Comparison of ENCODE assay signal across 8 cellular contexts in genomic region chr19:48321372-48321621, GRCh38. TPM values are rescaled to one million over a fixed set of nuclear protein-coding genes. Genes with fewer than 3 reads are reported as not detected.
DNase-seq lines count a peak whose midpoint lies in the region; ATAC-seq and TF ChIP-seq lines count a peak whose summit lies in the region.

No MANE protein-coding gene starts in this region.

- H3K36me3 Mint-ChIP-seq in immature natural killer cell = peaks cover 0 to 4% (median 4%) of the 10 kb centered on the region in 3 donors

- peak overlapping the region; percentile 96 to 100 (median 99) for H3K27ac Mint-ChIP-seq in immature natural killer cell

- peak overlapping the region; percentile 88 for H3K27ac ChIP-seq in VCaP

- ATAC-seq in HG03060 (IDR thresholded peaks at IDR 0.05; ENCODE audit: low read depth, unreplicated experiment) = peak; percentile 18
- no peak for ATAC-seq in HG03175 (IDR thresholded peaks at IDR 0.05; ENCODE audit: unreplicated experiment)

- TF ChIP-seq CTCF in GM13976 (IDR thresholded peaks at IDR 0.05; ENCODE audit: borderline replicate concordance, control extremely low read depth, extremely low read depth, insufficient read depth, missing control alignments) (no peak), VCaP (conservative IDR thresholded peaks at IDR 0.05) (no peak)

- H3K27me3 Mint-ChIP-seq in immature natural killer cell (ENCODE audit: low read depth in 3 of 3) = peaks cover 20 to 25% (median 23%) of the 10 kb centered on the region in 3 donors

- DNase-seq in GM13976 (ENCODE audit: low spot score) (peak; percentile 99), NCI-H2196 (lab: John Stamatoyannopoulos, UW; ENCODE audit: unreplicated experiment) (peak; percentile 98), T47D (ENCODE audit: low read depth in 1 of 2, low spot score in 1 of 2) (peak; percentile 80 to 97), immature natural killer cell (peak; percentile 90 to 91 (median 91))
- DNase-seq in stimulated activated CD4-positive, alpha-beta T cell treated with anti-CD3 and anti-CD28 coated beads, Interleukin-12 subunit alpha, Interleukin-12 subunit beta, amount 100 ng/mL, for 4 hours = peak; percentile 94

- no peaks in the 10 kb centered on the region for H3K9me3 Mint-ChIP-seq in immature natural killer cell

- H3K4me3 Mint-ChIP-seq in immature natural killer cell = peak overlapping the region; percentile 92 to 98 (median 94)

- H3K4me1 Mint-ChIP-seq in immature natural killer cell = peaks cover 62 to 63% of the 10 kb centered on the region in 2 donors

- in situ Hi-C loops in GM13976 (cut with MboI; ENCODE audit: low sequenced_read_pairs, unreplicated experiment) = loop anchor here (25.0 kb wide), 1 partner anchor 266 kb away; no protein-coding TSS in a partner anchor
- in situ Hi-C loops in T47D (cut with HindIII; ENCODE audit: low pct_unique_long_range_greater_than_20kb, low sequenced_read_pairs) = no loop called here

RNA-seq across cellular contexts. Expression of gene EMP3, which starts 4.1 kb away (rescaled TPM):
- polyA plus RNA-seq in immature natural killer cell = 1,000 to 10,000 TPM in 2 of 3 donors, 100 to 1,000 TPM in 1; 994 to 1,311 (median 1,000) TPM

RNA-seq across cellular contexts. Expression of gene TMEM143, which starts 42.4 kb away (rescaled TPM):
- polyA plus RNA-seq in immature natural killer cell = 1 to 10 TPM; 2.8 to 6.3 (median 3.1) TPM

RNA-seq across cellular contexts. Expression of gene SYNGR4, which starts 42.9 kb away (rescaled TPM):
- not detected for polyA plus RNA-seq in immature natural killer cell

RNA-seq across cellular contexts. Expression of gene ZNF114, which starts 51.4 kb away (rescaled TPM):
- polyA plus RNA-seq in immature natural killer cell = 1 to 10 TPM in 1 of 3 donors, under 1 TPM in 1, not detected in 1; 0.22 to 2.1 TPM
